ENCODE assay signal across 8 cellular contexts in the genomic region with DNA sequence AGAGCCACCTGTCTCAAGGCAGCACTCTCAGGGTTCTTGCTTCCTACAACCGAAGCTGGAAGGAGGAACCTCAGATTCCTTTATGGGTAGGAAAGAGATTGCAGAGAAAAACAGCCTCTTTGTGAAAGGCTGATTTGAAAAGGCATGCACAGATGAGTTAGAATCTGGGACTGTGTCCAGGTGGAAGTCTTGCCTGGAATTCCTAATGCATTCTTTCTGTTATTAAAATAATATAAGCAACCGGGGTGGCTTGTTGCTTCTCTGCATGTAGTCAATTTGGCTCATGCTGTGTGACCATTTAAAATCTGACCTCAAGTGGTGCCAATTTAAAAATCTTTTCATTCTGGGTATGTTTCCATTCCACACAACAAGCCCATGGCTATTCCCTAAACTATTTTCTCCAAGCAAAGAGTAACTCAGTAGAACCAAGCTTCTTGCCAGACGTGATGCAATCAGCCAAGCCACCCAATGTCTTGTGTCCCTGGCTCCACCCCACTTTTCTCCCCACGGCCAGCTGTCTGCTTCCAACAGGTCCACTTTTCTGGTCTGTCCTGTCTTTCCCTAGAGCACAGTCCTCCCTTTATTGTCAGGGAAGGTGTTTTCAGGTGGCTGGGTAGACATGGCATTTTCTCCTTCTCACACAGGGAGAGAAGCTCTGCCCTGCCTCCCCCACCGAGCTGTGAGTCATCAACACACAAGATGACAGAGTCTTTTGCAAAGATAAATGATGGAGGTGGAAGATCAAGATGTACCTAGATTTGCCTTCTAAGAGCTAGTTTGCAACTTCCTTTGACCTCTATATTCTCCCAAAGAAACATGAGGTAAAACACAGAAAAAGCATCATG.
A peak's percentile ranks its signal among the peaks of the same experiment; 100 is the strongest.
DNase-seq lines count a peak whose midpoint lies in the region; ATAC-seq and TF ChIP-seq lines count a peak whose summit lies in the region.

No MANE protein-coding gene starts in this region.

- dilution Hi-C loops in mammary epithelial cell (cut with HindIII; ENCODE audit: low sequenced_read_pairs): no loop called here

- CTCF ChIA-PET in CD4-positive, alpha-beta memory T cell (lab: Charles Lee; ENCODE audit: partially characterized antibody): no interaction called here
- CTCF ChIA-PET in PC-9 (lab: Charles Lee): no interaction called here
- CTCF ChIA-PET in mammary epithelial cell (lab: Charles Lee; ENCODE audit: low non-redundant PET): no interaction called here

- H3K9ac ChIP-seq in mammary epithelial cell (ENCODE audit: insufficient read depth, low read length) (no peak overlapping the region), mesendoderm (ENCODE audit: low read length) (no peak overlapping the region)

- H4K8ac ChIP-seq in mesendoderm (ENCODE audit: low read depth, low read length): no peak overlapping the region

- H3K4me3 Mint-ChIP-seq in CD4-positive, alpha-beta memory T cell: peak overlapping the region in 3 of 8 donors; percentile 40 to 46 (median 44)
- no peak overlapping the region for H3K4me3 Mint-ChIP-seq in stimulated activated naive B cell treated with anti-CD40 and anti-IgM and Interleukin-4, amounts not matched to agents 10 μg/mL and 1 μg/mL and 100 μg/mL, for 72 hours
- no peak overlapping the region for H3K4me3 Mint-ChIP-seq in effector memory CD8-positive, alpha-beta T cell

- no peaks in the 10 kb centered on the region for H3K36me3 Mint-ChIP-seq in CD4-positive, alpha-beta memory T cell
- H3K36me3 Mint-ChIP-seq in stimulated activated naive B cell treated with anti-CD40 and anti-IgM and Interleukin-4, amounts not matched to agents 10 μg/mL and 1 μg/mL and 100 μg/mL, for 72 hours: no peaks in the 10 kb centered on the region
- no peaks in the 10 kb centered on the region for H3K36me3 Mint-ChIP-seq in effector memory CD8-positive, alpha-beta T cell (ENCODE audit: insufficient read depth)

- peak overlapping the region; percentile 11 for H3K18ac ChIP-seq in mesendoderm (ENCODE audit: low read length)

- H3K4me1 Mint-ChIP-seq in CD4-positive, alpha-beta memory T cell: peaks cover 20 to 25% (median 23%) of the 10 kb centered on the region in 4 donors
- H3K4me1 Mint-ChIP-seq in stimulated activated naive B cell treated with anti-CD40 and anti-IgM and Interleukin-4, amounts not matched to agents 10 μg/mL and 1 μg/mL and 100 μg/mL, for 72 hours: peaks cover 36 to 55% of the 10 kb centered on the region in 2 donors
- H3K4me1 Mint-ChIP-seq in effector memory CD8-positive, alpha-beta T cell (ENCODE audit: low read depth in 2 of 2): peaks cover 13 to 16% of the 10 kb centered on the region in 2 donors

- H3K4me2 ChIP-seq in PC-9 (peak overlapping the region; percentile 53), mammary epithelial cell (ENCODE audit: insufficient read depth, low read depth, low read length) (peak overlapping the region; percentile 71), mesendoderm (ENCODE audit: low read length) (no peak overlapping the region)

- H3K9me3 Mint-ChIP-seq in CD4-positive, alpha-beta memory T cell: no peaks in the 10 kb centered on the region
- no peaks in the 10 kb centered on the region for H3K9me3 Mint-ChIP-seq in stimulated activated naive B cell treated with anti-CD40 and anti-IgM and Interleukin-4, amounts not matched to agents 10 μg/mL and 1 μg/mL and 100 μg/mL, for 72 hours
- H3K9me3 Mint-ChIP-seq in effector memory CD8-positive, alpha-beta T cell: no peaks in the 10 kb centered on the region

- peak overlapping the region in 5 of 7 donors; percentile 6 to 75 (median 41) for H3K27ac Mint-ChIP-seq in CD4-positive, alpha-beta memory T cell
- H3K27ac Mint-ChIP-seq in stimulated activated naive B cell treated with anti-CD40 and anti-IgM and Interleukin-4, amounts not matched to agents 10 μg/mL and 1 μg/mL and 100 μg/mL, for 72 hours: no peak overlapping the region
- H3K27ac Mint-ChIP-seq in effector memory CD8-positive, alpha-beta T cell: peak overlapping the region in 1 of 2 donors; percentile 26

- TF ChIP-seq CTCF in PC-9 (conservative IDR thresholded peaks at IDR 0.05) (no peak), mammary epithelial cell (conservative IDR thresholded peaks at IDR 0.05 in 1 of 2, IDR thresholded peaks at IDR 0.05 in 1 of 2; ENCODE audit: extremely low read depth in 1 of 2, insufficient read depth in 1 of 2, low read depth in 1 of 2, low read length in 2 of 2) (no peak)

- no peak overlapping the region for H3K4ac ChIP-seq in mesendoderm (ENCODE audit: low read depth, low read length)

- H2BK5ac ChIP-seq in mesendoderm (ENCODE audit: low read length): no peak overlapping the region

- peak; percentile 30 to 50 for ATAC-seq in stimulated activated naive B cell treated with anti-CD40 and anti-IgM and Interleukin-4, amounts not matched to agents 10 μg/mL and 1 μg/mL and 100 μg/mL, for 72 hours (replicated peaks)
- no peak for ATAC-seq in HG03354 (IDR thresholded peaks at IDR 0.05; ENCODE audit: poor library complexity, severe bottlenecking, unreplicated experiment)
- ATAC-seq in effector memory CD8-positive, alpha-beta T cell (replicated peaks): no peak

- H2BK120ac ChIP-seq in mesendoderm (ENCODE audit: low read depth, low read length): no peak overlapping the region

- no peak overlapping the region for H3K4me3 ChIP-seq in CD4-positive, alpha-beta memory T cell (ENCODE audit: low read length in 2 of 2)
- no peak overlapping the region for H3K4me3 ChIP-seq in PC-9
- H3K4me3 ChIP-seq in mammary epithelial cell (replicated peaks in 1 of 3; ENCODE audit: insufficient read depth in 1 of 3, low read depth in 2 of 3, low read length in 3 of 3): no peak overlapping the region
- H3K4me3 ChIP-seq in mesendoderm (ENCODE audit: low read length): no peak overlapping the region

- H3K79me2 ChIP-seq in PC-9 (ENCODE audit: low read depth) (no peaks in the 10 kb centered on the region), mammary epithelial cell (ENCODE audit: insufficient read depth, low read length) (no peaks in the 10 kb centered on the region), mesendoderm (ENCODE audit: control insufficient read depth, insufficient read depth, low read length) (no peaks in the 10 kb centered on the region)

- H3K9me3 ChIP-seq in CD4-positive, alpha-beta memory T cell (ENCODE audit: control insufficient read depth in 1 of 2, low read length in 2 of 2): no peaks in the 10 kb centered on the region
- no peaks in the 10 kb centered on the region for H3K9me3 ChIP-seq in PC-9 (ENCODE audit: insufficient read depth, low read depth)
- H3K9me3 ChIP-seq in mammary epithelial cell (replicated peaks; ENCODE audit: insufficient read depth, low read length): no peaks in the 10 kb centered on the region

- no peak overlapping the region for H2AK5ac ChIP-seq in mesendoderm (ENCODE audit: low read length)

- DNase-seq in CD4-positive, alpha-beta memory T cell: no peak
- peak; percentile 74 to 82 for DNase-seq in PC-9
- peak; percentile 81 for DNase-seq in mammary epithelial cell
- DNase-seq in mesendoderm: peak; percentile 23
- DNase-seq in stimulated activated naive B cell treated with anti-CD40 and anti-IgM and Interleukin-4, amounts not matched to agents 10 μg/mL and 1 μg/mL and 100 μg/mL, for 72 hours: no peak
- DNase-seq in effector memory CD8-positive, alpha-beta T cell: no peak
- DNase-seq in SKM-1 (lab: John Stamatoyannopoulos, UW; ENCODE audit: unreplicated experiment): no peak

- H2AFZ ChIP-seq in PC-9 (no peak overlapping the region), mammary epithelial cell (ENCODE audit: low read depth, low read length) (peak overlapping the region; percentile 76)

- peaks cover 20% of the 10 kb centered on the region for H3F3A ChIP-seq in PC-9 (ENCODE audit: insufficient read depth, low read depth)

- in situ Hi-C loops in mammary epithelial cell (cut with MboI; ENCODE audit: low sequenced_read_pairs in 2 of 2): no loop called here

- no peak overlapping the region for H3K27ac ChIP-seq in CD4-positive, alpha-beta memory T cell (ENCODE audit: low read depth, low read length)
- H3K27ac ChIP-seq in PC-9: peak overlapping the region; percentile 57
- H3K27ac ChIP-seq in mammary epithelial cell (ENCODE audit: insufficient read depth, low read depth, low read length): peak overlapping the region; percentile 38
- no peak overlapping the region for H3K27ac ChIP-seq in mesendoderm (ENCODE audit: low read depth, low read length)

- H4K20me1 ChIP-seq in PC-9 (ENCODE audit: insufficient read depth) (no peaks in the 10 kb centered on the region), mammary epithelial cell (ENCODE audit: insufficient read depth, low read length) (no peaks in the 10 kb centered on the region)

- H3K4me1 ChIP-seq in CD4-positive, alpha-beta memory T cell (ENCODE audit: insufficient read depth, low read length): peaks cover 26% of the 10 kb centered on the region
- peaks cover 27% of the 10 kb centered on the region for H3K4me1 ChIP-seq in PC-9 (replicated peaks; ENCODE audit: insufficient read depth)
- peaks cover 21% of the 10 kb centered on the region for H3K4me1 ChIP-seq in mammary epithelial cell (ENCODE audit: insufficient read depth, low read length)
- H3K4me1 ChIP-seq in mesendoderm (ENCODE audit: control insufficient read depth, low read depth, low read length): peaks cover 1% of the 10 kb centered on the region

- no peak overlapping the region for H2BK15ac ChIP-seq in mesendoderm (replicated peaks; ENCODE audit: low read depth)

- 2% methylated on average over 5 of the region's 5 CpGs for WGBS in mammary epithelial cell (ENCODE audit: low coverage, missing lambda C conversion rate)
- WGBS in mesendoderm (ENCODE audit: extremely low coverage, insufficient coverage, low lambda C conversion rate): no CpG with 5 or more reads among the region's 5 CpGs

- H3K79me1 ChIP-seq in mesendoderm (ENCODE audit: low read length): no peaks in the 10 kb centered on the region

- H3K56ac ChIP-seq in mesendoderm (ENCODE audit: low read length): no peak overlapping the region

- intact Hi-C loops in CD4-positive, alpha-beta memory T cell (cut with micrococcal nuclease): no loop called here
- intact Hi-C loops in PC-9 (cut with micrococcal nuclease; ENCODE audit: unreplicated experiment) (loop anchor here (1.0 to 5.0 kb wide), 5 partner anchors 11 to 395 kb away; partner anchors contain the start of gene FOXO1), mammary epithelial cell (cut with micrococcal nuclease) (loop anchor here (2.0 kb wide), 1 partner anchor 17 kb away; no protein-coding TSS in a partner anchor)

- H3K9me2 ChIP-seq in PC-9 (ENCODE audit: insufficient read depth): no peaks in the 10 kb centered on the region

- POLR2A ChIA-PET in CD4-positive, alpha-beta memory T cell (lab: Charles Lee; ENCODE audit: partially characterized antibody): interaction anchor here (0.8 to 1.2 kb wide), 2 partner anchors 82 to 85 kb away, joined by 3 read pairs; no protein-coding TSS in a partner anchor
- POLR2A ChIA-PET in PC-9 (lab: Charles Lee; ENCODE audit: unreplicated experiment): interaction anchor here (0.7 kb wide), 1 partner anchor 461 kb away, joined by 5 read pairs; no protein-coding TSS in a partner anchor

- H3K36me3 ChIP-seq in CD4-positive, alpha-beta memory T cell (ENCODE audit: insufficient read depth, low read length): no peaks in the 10 kb centered on the region
- no peaks in the 10 kb centered on the region for H3K36me3 ChIP-seq in PC-9 (ENCODE audit: low read depth)
- no peaks in the 10 kb centered on the region for H3K36me3 ChIP-seq in mammary epithelial cell (ENCODE audit: insufficient read depth, low read length)
- no peaks in the 10 kb centered on the region for H3K36me3 ChIP-seq in mesendoderm (ENCODE audit: control insufficient read depth, insufficient read depth, low read length)

- H3K27me3 ChIP-seq in CD4-positive, alpha-beta memory T cell (ENCODE audit: insufficient read depth, low read length): no peaks in the 10 kb centered on the region
- no peaks in the 10 kb centered on the region for H3K27me3 ChIP-seq in PC-9 (ENCODE audit: insufficient read depth, low read depth)
- no peaks in the 10 kb centered on the region for H3K27me3 ChIP-seq in mammary epithelial cell (ENCODE audit: insufficient read depth, low read length)
- H3K27me3 ChIP-seq in mesendoderm (ENCODE audit: insufficient read depth, low read length, poor library complexity): no peaks in the 10 kb centered on the region

- no peaks in the 10 kb centered on the region for H3K27me3 Mint-ChIP-seq in CD4-positive, alpha-beta memory T cell
- H3K27me3 Mint-ChIP-seq in stimulated activated naive B cell treated with anti-CD40 and anti-IgM and Interleukin-4, amounts not matched to agents 10 μg/mL and 1 μg/mL and 100 μg/mL, for 72 hours: no peaks in the 10 kb centered on the region
- H3K27me3 Mint-ChIP-seq in effector memory CD8-positive, alpha-beta T cell: peaks cover 0 to 10% of the 10 kb centered on the region in 2 donors

- H4K5ac ChIP-seq in mesendoderm (ENCODE audit: low read length): no peak overlapping the region

- no peak overlapping the region for H3K23ac ChIP-seq in mesendoderm (ENCODE audit: low read length)

- BruUV-seq in PC-9 (replicated peaks; lab: Mats Ljungman, UMichigan) (no TSS peak), mammary epithelial cell (replicated peaks; lab: Mats Ljungman, UMichigan) (no TSS peak)

Comparison
In these comparisons a context has a peak if more than half of its experiments do, and no peak if none do; other contexts are left out.
1. DNase-seq: peak in PC-9 (2 of 2), mammary epithelial cell (single experiment) and mesendoderm (single experiment); none in CD4-positive, alpha-beta memory T cell (0 of 5), stimulated activated naive B cell treated with anti-CD40 and anti-IgM and Interleukin-4, amounts not matched to agents 10 μg/mL and 1 μg/mL and 100 μg/mL, for 72 hours (single experiment), effector memory CD8-positive, alpha-beta T cell (0 of 3) and SKM-1 (single experiment).
2. H3K27ac ChIP-seq: peak in PC-9 (single experiment) and mammary epithelial cell (single experiment); none in CD4-positive, alpha-beta memory T cell (single experiment) and mesendoderm (single experiment).
3. ATAC-seq: peak in stimulated activated naive B cell treated with anti-CD40 and anti-IgM and Interleukin-4, amounts not matched to agents 10 μg/mL and 1 μg/mL and 100 μg/mL, for 72 hours (2 of 2); none in HG03354 (single experiment) and effector memory CD8-positive, alpha-beta T cell (single experiment).